14 cellular contexts compared by ENCODE assay signal in genomic region chr3:136984837-136985236, GRCh38. TPM values are rescaled to one million over a fixed set of nuclear protein-coding genes. Genes with fewer than 3 reads are reported as not detected.
DNase-seq lines count a peak whose midpoint lies in the region; ATAC-seq, FAIRE-seq and TF ChIP-seq lines count a peak whose summit lies in the region.
"Had no signal": no experiment of that assay in that cellular context is flagged by ENCODE, and none has a peak within 500 bp of the region (broad histone marks: within the 10 kb centered on the region; RNA-seq: fewer than 3 reads in every experiment).

No MANE protein-coding gene starts in this region.

- no TSS peak for BruUV-seq in MCF 10A (replicated peaks; lab: Mats Ljungman, UMichigan)

- intact Hi-C loops in MCF 10A (cut with micrococcal nuclease): no loop called here
- intact Hi-C loops in breast epithelium (cut with DNase I; ENCODE audit: low total_unique reads): no loop called here
- intact Hi-C loops in left colon (cut with DNase I, micrococcal nuclease): no loop called here
- intact Hi-C loops in upper lobe of right lung (cut with DNase I): no loop called here

- H3K36me3 ChIP-seq in breast epithelium (no peaks in the 10 kb centered on the region), bronchial epithelial cell (ENCODE audit: control insufficient read depth, insufficient read depth, low read length) (peaks cover 28% of the 10 kb centered on the region), upper lobe of right lung (no peaks in the 10 kb centered on the region)

- H3K27me3 ChIP-seq in breast epithelium (no peaks in the 10 kb centered on the region), bronchial epithelial cell (ENCODE audit: control insufficient read depth, insufficient read depth, low read length) (no peaks in the 10 kb centered on the region), upper lobe of right lung (no peaks in the 10 kb centered on the region)

- H3K27me3 Mint-ChIP-seq in MCF 10A (ENCODE audit: insufficient read depth, unreplicated experiment): no peaks in the 10 kb centered on the region

- peaks cover 95% of the 10 kb centered on the region for H3K36me3 Mint-ChIP-seq in MCF 10A (ENCODE audit: insufficient read depth, unreplicated experiment)

- no peak overlapping the region for H3K27ac ChIP-seq in breast epithelium
- H3K27ac ChIP-seq in upper lobe of right lung: no peak overlapping the region

- peak; percentile 76 for FAIRE-seq in bronchial epithelial cell (lab: Jason Lieb, UNC)
- FAIRE-seq: A204.1, H54 had no signal

- CTCF ChIA-PET in MCF 10A (lab: Yijun Ruan, JAX): interaction anchor here (0.7 to 3.0 kb wide), 7 partner anchors 10 to 232 kb away, joined by 3 to 12 read pairs (median 5); partner anchors contain the start of genes IL20RB and STAG1

- H3K4me1 ChIP-seq in breast epithelium: no peaks in the 10 kb centered on the region
- no peaks in the 10 kb centered on the region for H3K4me1 ChIP-seq in upper lobe of right lung

- H3K4me1 Mint-ChIP-seq in MCF 10A (ENCODE audit: insufficient read depth, unreplicated experiment): peaks cover 63% of the 10 kb centered on the region
- H3K4me1 Mint-ChIP-seq: memory B cell had no signal

- POLR2A ChIA-PET in MCF 10A (lab: Yijun Ruan, JAX): interaction anchor here (0.6 to 21.4 kb wide), 18 partner anchors 10 to 232 kb away, joined by 3 to 452 read pairs (median 6); partner anchors contain the start of genes IL20RB, NCK1 and STAG1

- H3K9me3 ChIP-seq in breast epithelium (no peaks in the 10 kb centered on the region), upper lobe of right lung (no peaks in the 10 kb centered on the region)

- peak; percentile 96 for ATAC-seq in left colon
- peak; percentile 68 for ATAC-seq in upper lobe of right lung

- no peak for TF ChIP-seq POLR2A in breast epithelium (IDR thresholded peaks at IDR 0.05)

- peak overlapping the region; percentile 57 for H3K27ac Mint-ChIP-seq in MCF 10A (ENCODE audit: low read depth, unreplicated experiment)
- H3K27ac Mint-ChIP-seq: memory B cell had no signal

- DNase-seq in MCF 10A (ENCODE audit: unreplicated experiment): peak; percentile 84
- DNase-seq in breast epithelium (ENCODE audit: low spot score in 2 of 2): no peak
- DNase-seq in bronchial epithelial cell (ENCODE audit: low read depth): peak; percentile 91
- DNase-seq in left colon: peak; percentile 75 to 86
- no peak for DNase-seq in upper lobe of right lung
- no peak for DNase-seq in cerebellum (ENCODE audit: low spot score)
- DNase-seq in AG08395 (ENCODE audit: low spot score): no peak
- DNase-seq in stimulated activated naive CD4-positive, alpha-beta T cell treated with Interleukin-2 at 50 U/mL for 16 hours (lab: John Stamatoyannopoulos, UW): no peak
- DNase-seq: activated gamma-delta T cell, DMS53, NCI-H1436 treated with DMSO at 0.1 percent for 48 hours had no signal

- no peaks in the 10 kb centered on the region for H3K9me3 Mint-ChIP-seq in MCF 10A (ENCODE audit: unreplicated experiment)
- H3K9me3 Mint-ChIP-seq: memory B cell had no signal

- no peak overlapping the region for H3K4me3 ChIP-seq in breast epithelium
- no peak overlapping the region for H3K4me3 ChIP-seq in bronchial epithelial cell (ENCODE audit: low read depth, low read length)
- no peak overlapping the region for H3K4me3 ChIP-seq in upper lobe of right lung

- TF ChIP-seq CTCF in MCF 10A (IDR thresholded peaks at IDR 0.05; ENCODE audit: unreplicated experiment): no peak
- TF ChIP-seq CTCF in breast epithelium (IDR thresholded peaks at IDR 0.05): no peak
- TF ChIP-seq CTCF in bronchial epithelial cell (IDR thresholded peaks at IDR 0.05; ENCODE audit: insufficient read depth, low read length, severe bottlenecking): no peak
- no peak for TF ChIP-seq CTCF in upper lobe of right lung (IDR thresholded peaks at IDR 0.05)

- H3K4me3 Mint-ChIP-seq in MCF 10A (ENCODE audit: unreplicated experiment): peak overlapping the region; percentile 3
- H3K4me3 Mint-ChIP-seq: memory B cell had no signal

RNA-seq across cellular contexts. Expression of gene IL20RB, which starts 27.1 kb away (rescaled TPM):
- total RNA-seq in MCF 10A (2022) (158 and 163 TPM in 2 replicates), breast epithelium (1 to 10 TPM; 1.6 to 2.2 (median 1.6) TPM), bronchial epithelial cell (150 and 291 TPM in 2 replicates), left colon (1 to 10 TPM in 1 of 2 donors, under 1 TPM in 1; 0.89 to 1.3 TPM), upper lobe of right lung (3.7 TPM), cerebellum (0.45 TPM)

Comparison
In these comparisons a context has a peak if more than half of its experiments do, and no peak if none do; other contexts are left out.
1. DNase-seq: peak in MCF 10A (single experiment), bronchial epithelial cell (single experiment) and left colon (2 of 2); none in breast epithelium (0 of 2), upper lobe of right lung (single experiment), cerebellum (single experiment), AG08395 (single experiment) and stimulated activated naive CD4-positive, alpha-beta T cell treated with Interleukin-2 at 50 U/mL for 16 hours (single experiment).
2. RNA of gene IL20RB, which starts 27.1 kb away (total RNA-seq): 158 to 163 TPM in MCF 10A and 150 to 291 TPM in bronchial epithelial cell; 3.7 TPM in upper lobe of right lung (single experiment), 1.6 to 2.2 TPM in breast epithelium, 0.89 to 1.3 TPM in left colon and 0.45 TPM in cerebellum (single experiment); every median in the first group is over 10 times any median in the second.